ENCODE assay signal across 1 cellular context in the genomic region with DNA sequence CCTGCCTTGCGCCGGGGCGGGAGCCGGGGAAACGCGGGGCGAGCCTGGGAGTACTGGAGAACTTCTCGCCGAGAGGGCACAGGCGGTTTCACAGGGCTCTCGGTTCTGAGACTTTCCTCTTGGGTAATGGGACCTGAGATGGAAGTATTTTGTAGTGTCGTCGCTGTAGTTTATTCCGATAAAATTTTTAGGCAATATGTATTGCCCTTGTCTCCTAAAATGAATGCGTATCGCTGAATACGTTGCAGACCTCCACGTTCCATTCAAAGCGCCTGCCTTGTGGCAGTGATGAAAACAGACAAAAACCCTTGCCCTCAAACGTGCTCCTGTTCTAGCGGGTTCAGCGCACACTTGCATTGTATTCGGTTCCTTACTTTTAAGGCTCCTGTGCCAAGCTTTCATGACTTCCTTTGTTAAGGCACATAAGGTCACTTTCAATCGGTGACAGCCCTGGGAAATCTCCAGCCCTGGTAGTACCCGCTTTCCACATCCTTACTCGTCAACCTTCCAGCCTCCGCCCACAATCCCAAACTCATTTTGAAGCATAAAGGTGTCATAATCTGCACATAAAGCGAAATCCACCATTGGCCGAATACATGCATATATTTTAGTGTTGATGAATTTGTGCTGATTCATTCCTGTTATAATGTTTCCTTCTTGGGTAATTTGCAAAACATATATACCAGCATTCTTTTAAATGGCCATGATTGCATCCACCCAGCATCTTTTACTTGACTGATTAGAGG.
A peak's percentile ranks its signal among the peaks of the same experiment; 100 is the strongest.
TF ChIP-seq lines count a peak whose summit lies in the region.

No MANE protein-coding gene starts in this region.

TF ChIP-seq in HepG2, 621 proteins besides CTCF, POLR2A, EP300 and RAD21 (continued from another document and continues in another):
- no peak for TF ChIP-seq ZNF766 (CRISPR knock-in tag; IDR thresholded peaks at IDR 0.05; ENCODE audit: borderline replicate concordance)
- TF ChIP-seq SP4 (CRISPR knock-in tag; IDR thresholded peaks at IDR 0.05), result no peak
- TF ChIP-seq KDM2A (CRISPR knock-in tag; IDR thresholded peaks at IDR 0.05; ENCODE audit: borderline replicate concordance, low read depth), result no peak
- no peak for TF ChIP-seq NR2C2 (CRISPR knock-in tag; IDR thresholded peaks at IDR 0.05; ENCODE audit: borderline replicate concordance)
- 0 out of 2 replicates have a peak, but pooled peaks have one; percentile 15 for TF ChIP-seq ZNF317 (CRISPR knock-in tag; IDR thresholded peaks at IDR 0.05)
- no peak for TF ChIP-seq ZNF496 (CRISPR knock-in tag; IDR thresholded peaks at IDR 0.05; ENCODE audit: insufficient replicate concordance)
- no peak for TF ChIP-seq MBNL3 (CRISPR knock-in tag; conservative IDR thresholded peaks at IDR 0.05)
- no peak for TF ChIP-seq SSRP1 (CRISPR knock-in tag; IDR thresholded peaks at IDR 0.05)
- no peak for TF ChIP-seq PLRG1 (conservative IDR thresholded peaks at IDR 0.05)
- TF ChIP-seq ZC3H13 (CRISPR knock-in tag; IDR thresholded peaks at IDR 0.05), result no peak
- TF ChIP-seq, protein P1, sequence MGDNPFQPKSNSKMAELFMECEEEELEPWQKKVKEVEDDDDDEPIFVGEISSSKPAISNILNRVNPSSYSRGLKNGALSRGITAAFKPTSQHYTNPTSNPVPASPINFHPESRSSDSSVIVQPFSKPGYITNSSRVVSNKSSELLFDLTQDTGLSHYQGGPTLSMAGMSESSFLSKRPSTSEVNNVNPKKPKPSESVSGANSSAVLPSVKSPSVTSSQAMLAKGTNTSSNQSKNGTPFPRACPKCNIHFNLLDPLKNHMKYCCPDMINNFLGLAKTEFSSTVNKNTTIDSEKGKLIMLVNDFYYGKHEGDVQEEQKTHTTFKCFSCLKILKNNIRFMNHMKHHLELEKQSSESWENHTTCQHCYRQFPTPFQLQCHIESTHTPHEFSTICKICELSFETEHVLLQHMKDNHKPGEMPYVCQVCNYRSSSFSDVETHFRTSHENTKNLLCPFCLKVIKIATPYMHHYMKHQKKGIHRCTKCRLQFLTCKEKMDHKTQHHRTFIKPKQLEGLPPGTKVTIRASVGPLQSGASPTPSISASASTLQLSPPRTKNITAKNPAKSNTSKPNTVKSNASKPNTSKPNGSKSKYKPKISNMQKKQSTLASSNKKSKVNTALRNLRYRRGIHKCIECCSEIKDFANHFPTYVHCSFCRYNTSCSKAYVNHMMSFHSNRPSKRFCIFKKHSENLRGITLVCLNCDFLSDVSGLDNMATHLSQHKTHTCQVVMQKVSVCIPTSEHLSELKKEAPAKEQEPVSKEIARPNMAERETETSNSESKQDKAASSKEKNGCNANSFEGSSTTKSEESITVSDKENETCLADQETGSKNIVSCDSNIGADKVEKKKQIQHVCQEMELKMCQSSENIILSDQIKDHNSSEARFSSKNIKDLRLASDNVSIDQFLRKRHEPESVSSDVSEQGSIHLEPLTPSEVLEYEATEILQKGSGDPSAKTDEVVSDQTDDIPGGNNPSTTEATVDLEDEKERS (CRISPR knock-in tag; IDR thresholded peaks at IDR 0.05), result no peak
- TF ChIP-seq, protein P2, sequence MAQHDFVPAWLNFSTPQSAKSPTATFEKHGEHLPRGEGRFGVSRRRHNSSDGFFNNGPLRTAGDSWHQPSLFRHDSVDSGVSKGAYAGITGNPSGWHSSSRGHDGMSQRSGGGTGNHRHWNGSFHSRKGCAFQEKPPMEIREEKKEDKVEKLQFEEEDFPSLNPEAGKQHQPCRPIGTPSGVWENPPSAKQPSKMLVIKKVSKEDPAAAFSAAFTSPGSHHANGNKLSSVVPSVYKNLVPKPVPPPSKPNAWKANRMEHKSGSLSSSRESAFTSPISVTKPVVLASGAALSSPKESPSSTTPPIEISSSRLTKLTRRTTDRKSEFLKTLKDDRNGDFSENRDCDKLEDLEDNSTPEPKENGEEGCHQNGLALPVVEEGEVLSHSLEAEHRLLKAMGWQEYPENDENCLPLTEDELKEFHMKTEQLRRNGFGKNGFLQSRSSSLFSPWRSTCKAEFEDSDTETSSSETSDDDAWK (CRISPR knock-in tag; IDR thresholded peaks at IDR 0.05), result no peak
- no peak for TF ChIP-seq SUZ12 (IDR thresholded peaks at IDR 0.05; ENCODE audit: low read depth, low read length)
- 0 out of 2 replicates have a peak, but pooled peaks have one; percentile 17 for TF ChIP-seq ZNF878 (CRISPR knock-in tag; IDR thresholded peaks at IDR 0.05)
- peak; percentile 31 to 38; a peak in 1 of 4 replicates for TF ChIP-seq MAFK (conservative IDR thresholded peaks at IDR 0.05 in 1 of 2, IDR thresholded peaks at IDR 0.05 in 1 of 2; ENCODE audit: low read length in 2 of 2)
- TF ChIP-seq POLR2G (IDR thresholded peaks at IDR 0.05; ENCODE audit: low read depth, low read length), result no peak
- no peak for TF ChIP-seq ZKSCAN5 (CRISPR knock-in tag; IDR thresholded peaks at IDR 0.05)
- TF ChIP-seq STAG1 (CRISPR knock-in tag; IDR thresholded peaks at IDR 0.05), result no peak
- TF ChIP-seq, protein P3, sequence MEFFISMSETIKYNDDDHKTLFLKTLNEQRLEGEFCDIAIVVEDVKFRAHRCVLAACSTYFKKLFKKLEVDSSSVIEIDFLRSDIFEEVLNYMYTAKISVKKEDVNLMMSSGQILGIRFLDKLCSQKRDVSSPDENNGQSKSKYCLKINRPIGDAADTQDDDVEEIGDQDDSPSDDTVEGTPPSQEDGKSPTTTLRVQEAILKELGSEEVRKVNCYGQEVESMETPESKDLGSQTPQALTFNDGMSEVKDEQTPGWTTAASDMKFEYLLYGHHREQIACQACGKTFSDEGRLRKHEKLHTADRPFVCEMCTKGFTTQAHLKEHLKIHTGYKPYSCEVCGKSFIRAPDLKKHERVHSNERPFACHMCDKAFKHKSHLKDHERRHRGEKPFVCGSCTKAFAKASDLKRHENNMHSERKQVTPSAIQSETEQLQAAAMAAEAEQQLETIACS (CRISPR knock-in tag; IDR thresholded peaks at IDR 0.05), result no peak
- TF ChIP-seq ZNF207 (IDR thresholded peaks at IDR 0.05; ENCODE audit: borderline replicate concordance), result no peak
- TF ChIP-seq ZNF747 (CRISPR knock-in tag; IDR thresholded peaks at IDR 0.05; ENCODE audit: borderline replicate concordance), result no peak
- TF ChIP-seq, protein P4, sequence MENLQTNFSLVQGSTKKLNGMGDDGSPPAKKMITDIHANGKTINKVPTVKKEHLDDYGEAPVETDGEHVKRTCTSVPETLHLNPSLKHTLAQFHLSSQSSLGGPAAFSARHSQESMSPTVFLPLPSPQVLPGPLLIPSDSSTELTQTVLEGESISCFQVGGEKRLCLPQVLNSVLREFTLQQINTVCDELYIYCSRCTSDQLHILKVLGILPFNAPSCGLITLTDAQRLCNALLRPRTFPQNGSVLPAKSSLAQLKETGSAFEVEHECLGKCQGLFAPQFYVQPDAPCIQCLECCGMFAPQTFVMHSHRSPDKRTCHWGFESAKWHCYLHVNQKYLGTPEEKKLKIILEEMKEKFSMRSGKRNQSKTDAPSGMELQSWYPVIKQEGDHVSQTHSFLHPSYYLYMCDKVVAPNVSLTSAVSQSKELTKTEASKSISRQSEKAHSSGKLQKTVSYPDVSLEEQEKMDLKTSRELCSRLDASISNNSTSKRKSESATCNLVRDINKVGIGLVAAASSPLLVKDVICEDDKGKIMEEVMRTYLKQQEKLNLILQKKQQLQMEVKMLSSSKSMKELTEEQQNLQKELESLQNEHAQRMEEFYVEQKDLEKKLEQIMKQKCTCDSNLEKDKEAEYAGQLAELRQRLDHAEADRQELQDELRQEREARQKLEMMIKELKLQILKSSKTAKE (CRISPR knock-in tag; IDR thresholded peaks at IDR 0.05; ENCODE audit: borderline replicate concordance), result no peak
- no peak for TF ChIP-seq CSRNP2 (CRISPR knock-in tag; conservative IDR thresholded peaks at IDR 0.05; ENCODE audit: low read depth)
- 0 out of 2 replicates have a peak, but pooled peaks have one; percentile 0 for TF ChIP-seq ZNF558 (CRISPR knock-in tag; IDR thresholded peaks at IDR 0.05; ENCODE audit: borderline replicate concordance)
- TF ChIP-seq ZNF33A (CRISPR knock-in tag; IDR thresholded peaks at IDR 0.05; ENCODE audit: borderline replicate concordance), result 0 out of 2 replicates have a peak, but pooled peaks have one; percentile 22
- TF ChIP-seq ZNF446 (CRISPR knock-in tag; IDR thresholded peaks at IDR 0.05), result 0 out of 2 replicates have a peak, but pooled peaks have one; percentile 17
- TF ChIP-seq RCOR2 (CRISPR knock-in tag; IDR thresholded peaks at IDR 0.05), result no peak
- no peak for TF ChIP-seq ZNF839 (CRISPR knock-in tag; IDR thresholded peaks at IDR 0.05; ENCODE audit: borderline replicate concordance)
- no peak for TF ChIP-seq KLF16 (CRISPR knock-in tag; IDR thresholded peaks at IDR 0.05)
- no peak for TF ChIP-seq EEA1 (CRISPR knock-in tag; IDR thresholded peaks at IDR 0.05; ENCODE audit: borderline replicate concordance)
- TF ChIP-seq CENPT (CRISPR knock-in tag; IDR thresholded peaks at IDR 0.05; ENCODE audit: low read depth), result no peak
- no peak for TF ChIP-seq ZNF414 (CRISPR knock-in tag; IDR thresholded peaks at IDR 0.05)
- TF ChIP-seq ARID3A (IDR thresholded peaks at IDR 0.05; ENCODE audit: low read depth, low read length), result no peak
- TF ChIP-seq ZSCAN25 (CRISPR knock-in tag; IDR thresholded peaks at IDR 0.05), result no peak
- TF ChIP-seq REL (CRISPR knock-in tag; conservative IDR thresholded peaks at IDR 0.05), result no peak
- TF ChIP-seq, protein P5, sequence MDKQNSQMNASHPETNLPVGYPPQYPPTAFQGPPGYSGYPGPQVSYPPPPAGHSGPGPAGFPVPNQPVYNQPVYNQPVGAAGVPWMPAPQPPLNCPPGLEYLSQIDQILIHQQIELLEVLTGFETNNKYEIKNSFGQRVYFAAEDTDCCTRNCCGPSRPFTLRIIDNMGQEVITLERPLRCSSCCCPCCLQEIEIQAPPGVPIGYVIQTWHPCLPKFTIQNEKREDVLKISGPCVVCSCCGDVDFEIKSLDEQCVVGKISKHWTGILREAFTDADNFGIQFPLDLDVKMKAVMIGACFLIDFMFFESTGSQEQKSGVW (CRISPR knock-in tag; IDR thresholded peaks at IDR 0.05; ENCODE audit: borderline replicate concordance), result no peak
- no peak for TF ChIP-seq ZNF232 (CRISPR knock-in tag; IDR thresholded peaks at IDR 0.05; ENCODE audit: borderline replicate concordance)
- TF ChIP-seq, protein P6, sequence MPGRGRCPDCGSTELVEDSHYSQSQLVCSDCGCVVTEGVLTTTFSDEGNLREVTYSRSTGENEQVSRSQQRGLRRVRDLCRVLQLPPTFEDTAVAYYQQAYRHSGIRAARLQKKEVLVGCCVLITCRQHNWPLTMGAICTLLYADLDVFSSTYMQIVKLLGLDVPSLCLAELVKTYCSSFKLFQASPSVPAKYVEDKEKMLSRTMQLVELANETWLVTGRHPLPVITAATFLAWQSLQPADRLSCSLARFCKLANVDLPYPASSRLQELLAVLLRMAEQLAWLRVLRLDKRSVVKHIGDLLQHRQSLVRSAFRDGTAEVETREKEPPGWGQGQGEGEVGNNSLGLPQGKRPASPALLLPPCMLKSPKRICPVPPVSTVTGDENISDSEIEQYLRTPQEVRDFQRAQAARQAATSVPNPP (CRISPR knock-in tag; IDR thresholded peaks at IDR 0.05), result no peak
- TF ChIP-seq ZNF296 (CRISPR knock-in tag; conservative IDR thresholded peaks at IDR 0.05), result no peak
- no peak for TF ChIP-seq ZFP36L2 (CRISPR knock-in tag; IDR thresholded peaks at IDR 0.05)
- no peak for TF ChIP-seq ZNF549 (CRISPR knock-in tag; IDR thresholded peaks at IDR 0.05)
- no peak for TF ChIP-seq GABPB1 (CRISPR knock-in tag; IDR thresholded peaks at IDR 0.05)
- no peak for TF ChIP-seq STAT5B (CRISPR knock-in tag; IDR thresholded peaks at IDR 0.05)
- no peak for TF ChIP-seq SCMH1 (CRISPR knock-in tag; IDR thresholded peaks at IDR 0.05; ENCODE audit: borderline replicate concordance)
- no peak for TF ChIP-seq SOX13 (IDR thresholded peaks at IDR 0.05)
- no peak for TF ChIP-seq SOX13 (CRISPR knock-in tag; conservative IDR thresholded peaks at IDR 0.05 in 1 of 2, IDR thresholded peaks at IDR 0.05 in 1 of 2)
- TF ChIP-seq, protein P7, sequence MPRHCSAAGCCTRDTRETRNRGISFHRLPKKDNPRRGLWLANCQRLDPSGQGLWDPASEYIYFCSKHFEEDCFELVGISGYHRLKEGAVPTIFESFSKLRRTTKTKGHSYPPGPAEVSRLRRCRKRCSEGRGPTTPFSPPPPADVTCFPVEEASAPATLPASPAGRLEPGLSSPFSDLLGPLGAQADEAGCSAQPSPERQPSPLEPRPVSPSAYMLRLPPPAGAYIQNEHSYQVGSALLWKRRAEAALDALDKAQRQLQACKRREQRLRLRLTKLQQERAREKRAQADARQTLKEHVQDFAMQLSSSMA (CRISPR knock-in tag; IDR thresholded peaks at IDR 0.05), result no peak
- TF ChIP-seq RFXAP (CRISPR knock-in tag; IDR thresholded peaks at IDR 0.05; ENCODE audit: borderline replicate concordance), result no peak
- TF ChIP-seq TBP (CRISPR knock-in tag; IDR thresholded peaks at IDR 0.05), result no peak
- no peak for TF ChIP-seq ZNF703 (CRISPR knock-in tag; IDR thresholded peaks at IDR 0.05; ENCODE audit: borderline replicate concordance)
- no peak for TF ChIP-seq SIX4 (CRISPR knock-in tag; IDR thresholded peaks at IDR 0.05)
- TF ChIP-seq KLF13 (CRISPR knock-in tag; IDR thresholded peaks at IDR 0.05), result no peak
